Comparison of ENCODE assay signal across 8 cellular contexts in the genomic region with DNA sequence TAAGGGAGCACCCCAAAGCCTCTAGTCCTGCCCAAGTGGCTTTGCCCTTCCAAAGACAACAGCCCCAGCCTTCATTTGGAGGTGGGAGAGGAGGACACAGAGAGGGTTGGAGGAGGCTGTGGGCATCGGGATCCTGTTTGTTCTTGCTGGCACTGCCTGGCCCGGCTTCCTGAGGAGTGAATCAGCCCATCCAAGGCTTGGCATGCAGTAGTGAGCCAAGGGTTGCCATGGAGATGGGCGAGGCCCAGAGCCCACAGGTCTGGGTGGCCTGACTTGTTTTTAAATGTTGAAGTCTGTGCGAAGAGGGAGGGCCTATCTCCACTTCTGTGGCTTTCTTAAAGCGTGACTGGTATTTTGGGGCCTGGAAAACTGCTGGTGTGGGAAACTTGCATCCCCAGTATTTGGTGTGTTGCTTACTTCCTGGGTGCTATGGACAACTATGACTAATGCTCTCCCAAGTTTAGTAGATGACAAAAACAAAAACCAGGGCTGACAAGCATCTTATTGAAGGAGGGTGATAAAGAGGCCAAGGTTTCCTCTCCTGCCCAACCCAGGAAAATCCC. TPM values are rescaled to one million over a fixed set of nuclear protein-coding genes. Genes with fewer than 3 reads are reported as not detected.
DNase-seq lines count a peak whose midpoint lies in the region; ATAC-seq, FAIRE-seq and TF ChIP-seq lines count a peak whose summit lies in the region.

No MANE protein-coding gene starts in this region.

- H3K9me3 ChIP-seq in A549: no peaks in the 10 kb centered on the region
- H3K9me3 ChIP-seq in mammary epithelial cell (replicated peaks; ENCODE audit: insufficient read depth, low read length): no peaks in the 10 kb centered on the region
- no peaks in the 10 kb centered on the region for H3K9me3 ChIP-seq in tibial nerve

- WGBS in A549 (ENCODE audit: missing lambda C conversion rate): 5% methylated on average over 5 of the region's 5 CpGs
- 2% methylated on average over 5 of the region's 5 CpGs for WGBS in mammary epithelial cell (ENCODE audit: low coverage, missing lambda C conversion rate)
- 4 to 8% methylated on average over 5 of the region's 5 CpGs for WGBS in lower leg skin, 2 donors
- 15 to 26% methylated on average over 5 of the region's 5 CpGs for WGBS in tibial nerve, 2 donors

- H3K27ac ChIP-seq in A549 (peak overlapping the region; percentile 78 to 95), mammary epithelial cell (ENCODE audit: insufficient read depth, low read depth, low read length) (peak overlapping the region; percentile 100), tibial nerve (peak overlapping the region; percentile 79 to 99 (median 89))

- H3K4me3 ChIP-seq in A549 (no peak overlapping the region), mammary epithelial cell (replicated peaks in 1 of 3; ENCODE audit: insufficient read depth in 1 of 3, low read depth in 2 of 3, low read length in 3 of 3) (peak overlapping the region in 1 of 3 experiments; percentile 1), lower leg skin (ENCODE audit: low read depth, poor library complexity, severe bottlenecking) (no peak overlapping the region), tibial nerve (no peak overlapping the region)

- peak overlapping the region; percentile 73 for H3K4me2 ChIP-seq in A549
- peak overlapping the region; percentile 68 for H3K4me2 ChIP-seq in mammary epithelial cell (ENCODE audit: insufficient read depth, low read depth, low read length)

- dilution Hi-C loops in mammary epithelial cell (cut with HindIII; ENCODE audit: low sequenced_read_pairs): no loop called here

- peaks cover 88% of the 10 kb centered on the region for H3K79me2 ChIP-seq in mammary epithelial cell (ENCODE audit: insufficient read depth, low read length)

- peaks cover 49% of the 10 kb centered on the region for H3K4me1 ChIP-seq in A549
- peaks cover 77% of the 10 kb centered on the region for H3K4me1 ChIP-seq in mammary epithelial cell (ENCODE audit: insufficient read depth, low read length)
- H3K4me1 ChIP-seq in tibial nerve: peaks cover 0 to 100% (median 70%) of the 10 kb centered on the region in 4 donors

- in situ Hi-C loops in mammary epithelial cell (cut with MboI; ENCODE audit: low sequenced_read_pairs in 2 of 2): no loop called here

- DNase-seq in A549 (ENCODE audit: low read depth in 1 of 2, low spot score in 1 of 2): peak; percentile 96 to 98
- peak; percentile 99 for DNase-seq in LHCN-M2 (ENCODE audit: low read depth)
- peak; percentile 100 for DNase-seq in mammary epithelial cell
- DNase-seq in lower leg skin (ENCODE audit: low spot score in 2 of 2): peak; percentile 93 to 95
- DNase-seq in tibial nerve (ENCODE audit: low spot score in 2 of 2): peak; percentile 50 to 58
- no peak for DNase-seq in middle frontal gyrus (ENCODE audit: extremely low spot score, low spot score)
- DNase-seq in HuH-7.5 (ENCODE audit: low spot score): no peak

- no peaks in the 10 kb centered on the region for H4K20me1 ChIP-seq in mammary epithelial cell (ENCODE audit: insufficient read depth, low read length)

- H3K27me3 ChIP-seq in mammary epithelial cell (ENCODE audit: insufficient read depth, low read length) (no peaks in the 10 kb centered on the region), tibial nerve (no peaks in the 10 kb centered on the region)

- CTCF ChIA-PET in A549 (lab: Yijun Ruan, JAX): interaction anchor here (1.0 to 32.3 kb wide), 7 partner anchors 12 to 69 kb away, joined by 3 to 529 read pairs (median 11); a partner anchor contains a TSS
- CTCF ChIA-PET in mammary epithelial cell (lab: Charles Lee; ENCODE audit: low non-redundant PET): no interaction called here

- intact Hi-C loops in mammary epithelial cell (cut with micrococcal nuclease) (loop anchor here (1.0 to 10.0 kb wide), 5 partner anchors 15 to 321 kb away; a partner anchor contains a TSS), lower leg skin (cut with DNase I; ENCODE audit: low total_unique reads) (no loop called here)

- H2AFZ ChIP-seq in mammary epithelial cell (ENCODE audit: low read depth, low read length): no peak overlapping the region

- TF ChIP-seq RAD21 in A549 (conservative IDR thresholded peaks at IDR 0.05 in 1 of 2, IDR thresholded peaks at IDR 0.05 in 1 of 2): no peak

- peaks cover 5% of the 10 kb centered on the region for H3K36me3 ChIP-seq in mammary epithelial cell (ENCODE audit: insufficient read depth, low read length)
- peaks cover 0 to 19% (median 0%) of the 10 kb centered on the region in 3 donors for H3K36me3 ChIP-seq in tibial nerve

- TF ChIP-seq POLR2A in A549 (IDR thresholded peaks at IDR 0.05; ENCODE audit: low read length) (no peak), lower leg skin (IDR thresholded peaks at IDR 0.05) (no peak), tibial nerve (IDR thresholded peaks at IDR 0.05) (no peak)

- TF ChIP-seq EP300 in A549 (IDR thresholded peaks at IDR 0.05) (no peak), tibial nerve (IDR thresholded peaks at IDR 0.05) (peak in 1 of 2 donors; percentile 86)

- no peak for FAIRE-seq in A549 (lab: Jason Lieb, UNC)

- no TSS peak for BruUV-seq in mammary epithelial cell (replicated peaks; lab: Mats Ljungman, UMichigan)

- TF ChIP-seq CTCF in A549 (IDR thresholded peaks at IDR 0.05) (no peak), mammary epithelial cell (conservative IDR thresholded peaks at IDR 0.05 in 1 of 2, IDR thresholded peaks at IDR 0.05 in 1 of 2; ENCODE audit: extremely low read depth in 1 of 2, insufficient read depth in 1 of 2, low read depth in 1 of 2, low read length in 2 of 2) (no peak), lower leg skin (IDR thresholded peaks at IDR 0.05) (no peak), tibial nerve (IDR thresholded peaks at IDR 0.05) (no peak)

- H3K9ac ChIP-seq in mammary epithelial cell (ENCODE audit: insufficient read depth, low read length): peak overlapping the region; percentile 98

- POLR2A ChIA-PET in A549 (lab: Yijun Ruan, JAX): interaction anchor here (0.8 to 1.3 kb wide), 2 partner anchors 14 to 318 kb away, joined by 4 to 5 read pairs; a partner anchor contains a TSS

- peak; percentile 97 to 98 for ATAC-seq in A549
- ATAC-seq in HG03432 (IDR thresholded peaks at IDR 0.05; ENCODE audit: unreplicated experiment): no peak

TF ChIP-seq in A549, 52 proteins besides CTCF, POLR2A, EP300 and RAD21:
- TF ChIP-seq, protein P1, sequence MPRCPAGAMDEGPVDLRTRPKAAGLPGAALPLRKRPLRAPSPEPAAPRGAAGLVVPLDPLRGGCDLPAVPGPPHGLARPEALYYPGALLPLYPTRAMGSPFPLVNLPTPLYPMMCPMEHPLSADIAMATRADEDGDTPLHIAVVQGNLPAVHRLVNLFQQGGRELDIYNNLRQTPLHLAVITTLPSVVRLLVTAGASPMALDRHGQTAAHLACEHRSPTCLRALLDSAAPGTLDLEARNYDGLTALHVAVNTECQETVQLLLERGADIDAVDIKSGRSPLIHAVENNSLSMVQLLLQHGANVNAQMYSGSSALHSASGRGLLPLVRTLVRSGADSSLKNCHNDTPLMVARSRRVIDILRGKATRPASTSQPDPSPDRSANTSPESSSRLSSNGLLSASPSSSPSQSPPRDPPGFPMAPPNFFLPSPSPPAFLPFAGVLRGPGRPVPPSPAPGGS (IDR thresholded peaks at IDR 0.05): no peak
- TF ChIP-seq MAFK (IDR thresholded peaks at IDR 0.05; ENCODE audit: partially characterized antibody) (peak; percentile 86), FOSL2 (IDR thresholded peaks at IDR 0.05) (peak; percentile 7; the same call in 1 of the 2 replicates), FOSL2 (CRISPR knock-in tag; IDR thresholded peaks at IDR 0.05) (peak; percentile 73), ZFP36 (IDR thresholded peaks at IDR 0.05; ENCODE audit: borderline replicate concordance, partially characterized antibody) (no peak), RFX5 (IDR thresholded peaks at IDR 0.05) (peak; percentile 53; the same call in 1 of the 2 replicates), GATA3 (IDR thresholded peaks at IDR 0.05; ENCODE audit: borderline replicate concordance) (peak; percentile 41; the same call in 1 of the 2 replicates), NR3C1 (IDR thresholded peaks at IDR 0.05) (no peak), ZC3H11A (IDR thresholded peaks at IDR 0.05) (no peak)
- TF ChIP-seq, protein P2, sequence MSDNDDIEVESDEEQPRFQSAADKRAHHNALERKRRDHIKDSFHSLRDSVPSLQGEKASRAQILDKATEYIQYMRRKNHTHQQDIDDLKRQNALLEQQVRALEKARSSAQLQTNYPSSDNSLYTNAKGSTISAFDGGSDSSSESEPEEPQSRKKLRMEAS (IDR thresholded peaks at IDR 0.05): peak; percentile 49
- TF ChIP-seq, protein P3, sequence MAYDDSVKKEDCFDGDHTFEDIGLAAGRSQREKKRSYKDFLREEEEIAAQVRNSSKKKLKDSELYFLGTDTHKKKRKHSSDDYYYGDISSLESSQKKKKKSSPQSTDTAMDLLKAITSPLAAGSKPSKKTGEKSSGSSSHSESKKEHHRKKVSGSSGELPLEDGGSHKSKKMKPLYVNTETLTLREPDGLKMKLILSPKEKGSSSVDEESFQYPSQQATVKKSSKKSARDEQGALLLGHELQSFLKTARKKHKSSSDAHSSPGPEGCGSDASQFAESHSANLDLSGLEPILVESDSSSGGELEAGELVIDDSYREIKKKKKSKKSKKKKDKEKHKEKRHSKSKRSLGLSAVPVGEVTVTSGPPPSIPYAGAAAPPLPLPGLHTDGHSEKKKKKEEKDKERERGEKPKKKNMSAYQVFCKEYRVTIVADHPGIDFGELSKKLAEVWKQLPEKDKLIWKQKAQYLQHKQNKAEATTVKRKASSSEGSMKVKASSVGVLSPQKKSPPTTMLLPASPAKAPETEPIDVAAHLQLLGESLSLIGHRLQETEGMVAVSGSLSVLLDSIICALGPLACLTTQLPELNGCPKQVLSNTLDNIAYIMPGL (CRISPR knock-in tag; IDR thresholded peaks at IDR 0.05; ENCODE audit: borderline replicate concordance): no peak

RNA-seq across cellular contexts. Expression of a gene that starts 15.8 kb away (rescaled TPM):
- polyA plus RNA-seq in A549 (2011; rRNA removed): 173 and 185 TPM in 2 replicates
- polyA plus RNA-seq in A549 (2012; cell fraction: cytosol; rRNA removed): 110 and 132 TPM in 2 replicates
- polyA plus RNA-seq in A549 (2012; cell fraction: nucleus; rRNA removed): 115 and 147 TPM in 2 replicates
- polyA plus RNA-seq in A549 (2017; fragmentation: RNase III; extraction: RNeasy Plus Mini Kit Qiagen cat#74134 plus additional on column Dnase treatment): 109 to 122 TPM (median 116 TPM) in 3 replicates
- polyA minus RNA-seq in A549 (2011; rRNA and poly(A)+ RNA removed): 85.5 and 116 TPM in 2 replicates
- total RNA-seq in LHCN-M2 (2014; rRNA removed): 38.3 and 42.4 TPM in 2 replicates
- 45.9 TPM for polyA plus RNA-seq in LHCN-M2 (2012)
- 100 to 1,000 TPM; 351 to 470 TPM for total RNA-seq in mammary epithelial cell
- 775 TPM for polyA plus RNA-seq in mammary epithelial cell
- 463 TPM for polyA minus RNA-seq in mammary epithelial cell
- 100 to 1,000 TPM; 378 to 494 (median 412) TPM for total RNA-seq in lower leg skin
- 100 to 1,000 TPM; 297 to 500 (median 391) TPM for total RNA-seq in tibial nerve

Comparison
In these comparisons a context has a peak if more than half of its experiments do, and no peak if none do; other contexts are left out.
1. DNase-seq: peak in A549 (2 of 2), LHCN-M2 (single experiment), mammary epithelial cell (single experiment), lower leg skin (2 of 2) and tibial nerve (2 of 2); none in middle frontal gyrus (single experiment) and HuH-7.5 (single experiment).
2. Peak in every context shown above with its lines, with median percentiles within 50 percentile points of each other: H3K27ac ChIP-seq.